In genomic region chr3:117735481-117736101, GRCh38 we compare ENCODE assay signal across 16 cellular contexts.
DNase-seq lines count a peak whose midpoint lies in the region; ATAC-seq and TF ChIP-seq lines count a peak whose summit lies in the region.
"Had no signal": no experiment of that assay in that cellular context is flagged by ENCODE, and none has a peak within 500 bp of the region (broad histone marks: within the 10 kb centered on the region; RNA-seq: fewer than 3 reads in every experiment).

No MANE protein-coding gene starts in this region.

- peak; percentile 48 for DNase-seq in NCI-H2196 (lab: John Stamatoyannopoulos, UW; ENCODE audit: unreplicated experiment)
- DNase-seq in NCI-H2196 treated with DMSO at 0.1 percent for 48 hours (lab: John Stamatoyannopoulos, UW; ENCODE audit: unreplicated experiment) = no peak
- DNase-seq in RWPE2 (ENCODE audit: low spot score) = no peak
- DNase-seq in fibroblast of peridontal ligament (ENCODE audit: extremely low read depth) = peak; percentile 86
- DNase-seq in stromal cell of bone marrow (ENCODE audit: low read depth) = peak; percentile 54
- DNase-seq in immature natural killer cell = no peak
- DNase-seq: activated naive CD8-positive, alpha-beta T cell treated with anti-CD3 and anti-CD28 coated beads, Interleukin-2, amount 50 U/mL, for 24 hours; DND-41; heart left ventricle; left ventricle myocardium superior; NCI-H1436; SJCRH30 had no signal

- no peak overlapping the region for H3K27ac Mint-ChIP-seq in immature natural killer cell
- H3K27ac Mint-ChIP-seq: activated naive CD8-positive, alpha-beta T cell treated with anti-CD3 and anti-CD28 coated beads, Interleukin-2, amount 50 U/mL, for 24 hours had no signal

- TF ChIP-seq CTCF in RWPE2 (IDR thresholded peaks at IDR 0.05; ENCODE audit: poor library complexity, severe bottlenecking) = no peak

- H3K9me3 ChIP-seq in RWPE2 (ENCODE audit: severe bottlenecking) = no peaks in the 10 kb centered on the region
- H3K9me3 ChIP-seq: heart left ventricle, neutrophil, SJCRH30 had no signal

- no peak overlapping the region for H3K4me3 Mint-ChIP-seq in immature natural killer cell
- H3K4me3 Mint-ChIP-seq: activated naive CD8-positive, alpha-beta T cell treated with anti-CD3 and anti-CD28 coated beads, Interleukin-2, amount 50 U/mL, for 24 hours had no signal

- no peaks in the 10 kb centered on the region for H3K36me3 Mint-ChIP-seq in immature natural killer cell

- no peaks in the 10 kb centered on the region for H3K27me3 ChIP-seq in RWPE2 (ENCODE audit: insufficient read depth, poor library complexity, severe bottlenecking)
- H3K27me3 ChIP-seq: neutrophil, SJCRH30 had no signal

- ATAC-seq in RWPE2 (ENCODE audit: low read depth) (peak; percentile 94), GM19023 (IDR thresholded peaks at IDR 0.05; ENCODE audit: unreplicated experiment) (no peak), GM19455 (IDR thresholded peaks at IDR 0.05; ENCODE audit: unreplicated experiment) (no peak)
- ATAC-seq: activated naive CD8-positive, alpha-beta T cell treated with anti-CD3 and anti-CD28 coated beads, Interleukin-2, amount 50 U/mL, for 24 hours; heart left ventricle; left ventricle myocardium superior had no signal

- no peak overlapping the region for H3K4me3 ChIP-seq in RWPE2 (ENCODE audit: severe bottlenecking)
- H3K4me3 ChIP-seq: heart left ventricle, SJCRH30 had no signal

- no peaks in the 10 kb centered on the region for H3K4me1 Mint-ChIP-seq in immature natural killer cell
- H3K4me1 Mint-ChIP-seq: activated naive CD8-positive, alpha-beta T cell treated with anti-CD3 and anti-CD28 coated beads, Interleukin-2, amount 50 U/mL, for 24 hours had no signal

- no peaks in the 10 kb centered on the region for H3K36me3 ChIP-seq in RWPE2 (ENCODE audit: low read depth)
- H3K36me3 ChIP-seq: heart left ventricle, neutrophil, SJCRH30 had no signal

- no peaks in the 10 kb centered on the region for H3K27me3 Mint-ChIP-seq in immature natural killer cell (ENCODE audit: low read depth in 3 of 3)
- H3K27me3 Mint-ChIP-seq: activated naive CD8-positive, alpha-beta T cell treated with anti-CD3 and anti-CD28 coated beads, Interleukin-2, amount 50 U/mL, for 24 hours had no signal

- H3K4me1 ChIP-seq in RWPE2 (ENCODE audit: insufficient read depth, poor library complexity, severe bottlenecking) = peaks cover 33% of the 10 kb centered on the region
- H3K4me1 ChIP-seq: heart left ventricle, SJCRH30 had no signal

- peaks cover 0 to 20% (median 11%) of the 10 kb centered on the region in 6 donors for H3K9me3 Mint-ChIP-seq in immature natural killer cell
- H3K9me3 Mint-ChIP-seq: activated naive CD8-positive, alpha-beta T cell treated with anti-CD3 and anti-CD28 coated beads, Interleukin-2, amount 50 U/mL, for 24 hours had no signal

- peak overlapping the region; percentile 87 for H3K27ac ChIP-seq in RWPE2 (ENCODE audit: poor library complexity, severe bottlenecking)
- H3K27ac ChIP-seq: heart left ventricle, neutrophil, SJCRH30, VCaP had no signal

Comparison
In these comparisons a context has a peak if more than half of its experiments do, and no peak if none do; other contexts are left out.
1. DNase-seq: peak in NCI-H2196 (single experiment), fibroblast of peridontal ligament (single experiment) and stromal cell of bone marrow (single experiment); none in NCI-H2196 treated with DMSO at 0.1 percent for 48 hours (single experiment), RWPE2 (single experiment) and immature natural killer cell (0 of 3).